Comparison of ENCODE assay signal across 9 cellular contexts in genomic region chr17:40518401-40519088, GRCh38. TPM values are rescaled to one million over a fixed set of nuclear protein-coding genes. Genes with fewer than 3 reads are reported as not detected.
DNase-seq lines count a peak whose midpoint lies in the region; ATAC-seq, FAIRE-seq and TF ChIP-seq lines count a peak whose summit lies in the region.
"Had no signal": no experiment of that assay in that cellular context is flagged by ENCODE, and none has a peak within 500 bp of the region (broad histone marks: within the 10 kb centered on the region; RNA-seq: fewer than 3 reads in every experiment).

No MANE protein-coding gene starts in this region.

- no peaks in the 10 kb centered on the region for H3K9me3 Mint-ChIP-seq in GM23338

- peak; percentile 65 for ATAC-seq in GM23338
- ATAC-seq in pancreas = peak in 3 of 4 donors; percentile 30 to 39 (median 39)
- ATAC-seq in HG02642 (IDR thresholded peaks at IDR 0.05; ENCODE audit: poor library complexity, unreplicated experiment) = no peak

- no peaks in the 10 kb centered on the region for H3K36me3 Mint-ChIP-seq in GM23338 (ENCODE audit: low read depth)

- no peaks in the 10 kb centered on the region for H3K36me3 ChIP-seq in GM23338 (ENCODE audit: insufficient read depth)
- H3K36me3 ChIP-seq in colonic mucosa = no peaks in the 10 kb centered on the region
- H3K36me3 ChIP-seq in pancreas = no peaks in the 10 kb centered on the region
- H3K36me3 ChIP-seq: neutrophil had no signal

- H3F3A ChIP-seq in GM23338 (replicated peaks; ENCODE audit: low read depth) = no peaks in the 10 kb centered on the region

- H4K20me1 ChIP-seq in GM23338 (replicated peaks; ENCODE audit: insufficient read depth) = no peaks in the 10 kb centered on the region

- H3K27me3 Mint-ChIP-seq in GM23338 (ENCODE audit: insufficient read depth, low read depth, poor library complexity) = peaks cover 13% of the 10 kb centered on the region

- H3K4me1 Mint-ChIP-seq in GM23338 = peaks cover 10% of the 10 kb centered on the region

- no peak overlapping the region for H3K9ac ChIP-seq in colonic mucosa (ENCODE audit: low read depth in 2 of 2, low read length in 2 of 2)

- no peaks in the 10 kb centered on the region for H3K9me2 ChIP-seq in GM23338 (ENCODE audit: insufficient read depth)

- WGBS in pancreas, 2 donors = 75 to 78% methylated on average over 5 of the region's 5 CpGs

- H3K27me3 ChIP-seq in GM23338 (ENCODE audit: insufficient read depth) (no peaks in the 10 kb centered on the region), colonic mucosa (no peaks in the 10 kb centered on the region), pancreas (no peaks in the 10 kb centered on the region)

- H3K4me2 ChIP-seq in GM23338 = no peak overlapping the region

- DNase-seq in GM23338 (ENCODE audit: low spot score) (peak; percentile 45), OCI-M1 (lab: John Stamatoyannopoulos, UW) (peak; percentile 12), colonic mucosa (peak; percentile 70), pancreas (no peak), DMS114 treated with DMSO at 0.1 percent for 48 hours (lab: John Stamatoyannopoulos, UW; ENCODE audit: unreplicated experiment) (no peak), NCI-H82 treated with DMSO at 0.1 percent for 48 hours (lab: John Stamatoyannopoulos, UW; ENCODE audit: unreplicated experiment) (no peak), HuH-7.5 (ENCODE audit: low spot score) (no peak)

- intact Hi-C loops in colonic mucosa (cut with DNase I) (no loop called here), pancreas (cut with DNase I) (no loop called here)

- TF ChIP-seq CTCF in GM23338 (conservative IDR thresholded peaks at IDR 0.05; ENCODE audit: low read depth in 2 of 2) (no peak), colonic mucosa (IDR thresholded peaks at IDR 0.05) (no peak), pancreas (IDR thresholded peaks at IDR 0.05) (no peak)

- H3K27ac ChIP-seq in GM23338 (ENCODE audit: low read depth) (no peak overlapping the region), colonic mucosa (no peak overlapping the region), pancreas (no peak overlapping the region)
- H3K27ac ChIP-seq: neutrophil had no signal

- H3K4me1 ChIP-seq in GM23338 (ENCODE audit: insufficient read depth) = peaks cover 5% of the 10 kb centered on the region; the same call in 1 of the 2 replicates
- H3K4me1 ChIP-seq in colonic mucosa = peaks cover 18% of the 10 kb centered on the region
- no peaks in the 10 kb centered on the region for H3K4me1 ChIP-seq in pancreas

- peak overlapping the region; percentile 72 for H2AFZ ChIP-seq in GM23338

- FAIRE-seq in pancreas (lab: Jason Lieb, UNC) = no peak

- H3K79me2 ChIP-seq in GM23338 (replicated peaks; ENCODE audit: insufficient read depth) = no peaks in the 10 kb centered on the region

- no peak overlapping the region for H3K4me3 Mint-ChIP-seq in GM23338

- H3K4me3 ChIP-seq in GM23338 = no peak overlapping the region
- no peak overlapping the region for H3K4me3 ChIP-seq in colonic mucosa
- H3K4me3 ChIP-seq in pancreas = no peak overlapping the region

- H3K9me3 ChIP-seq in colonic mucosa = no peaks in the 10 kb centered on the region
- no peaks in the 10 kb centered on the region for H3K9me3 ChIP-seq in pancreas
- H3K9me3 ChIP-seq: neutrophil had no signal

- H3K27ac Mint-ChIP-seq in GM23338 = no peak overlapping the region

TF ChIP-seq in GM23338, 12 proteins besides CTCF, POLR2A, EP300 and RAD21 (continues in another document):
- TF ChIP-seq POLR2AphosphoS5 (IDR thresholded peaks at IDR 0.05; ENCODE audit: low read depth) (no peak), REST (IDR thresholded peaks at IDR 0.05; ENCODE audit: unreplicated experiment) (no peak), CREB1 (CRISPR knock-in tag; IDR thresholded peaks at IDR 0.05; ENCODE audit: low read depth) (no peak), JUNB (IDR thresholded peaks at IDR 0.05; ENCODE audit: unreplicated experiment) (no peak), STAT1 (IDR thresholded peaks at IDR 0.05; ENCODE audit: unreplicated experiment) (no peak)
- TF ChIP-seq, protein P1, sequence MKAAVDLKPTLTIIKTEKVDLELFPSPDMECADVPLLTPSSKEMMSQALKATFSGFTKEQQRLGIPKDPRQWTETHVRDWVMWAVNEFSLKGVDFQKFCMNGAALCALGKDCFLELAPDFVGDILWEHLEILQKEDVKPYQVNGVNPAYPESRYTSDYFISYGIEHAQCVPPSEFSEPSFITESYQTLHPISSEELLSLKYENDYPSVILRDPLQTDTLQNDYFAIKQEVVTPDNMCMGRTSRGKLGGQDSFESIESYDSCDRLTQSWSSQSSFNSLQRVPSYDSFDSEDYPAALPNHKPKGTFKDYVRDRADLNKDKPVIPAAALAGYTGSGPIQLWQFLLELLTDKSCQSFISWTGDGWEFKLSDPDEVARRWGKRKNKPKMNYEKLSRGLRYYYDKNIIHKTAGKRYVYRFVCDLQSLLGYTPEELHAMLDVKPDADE (IDR thresholded peaks at IDR 0.05) = no peak

RNA-seq across cellular contexts. Expression of gene TNS4, which starts 17.1 kb away (rescaled TPM):
- total RNA-seq in GM23338 (2014; rRNA removed; shearing (Covaris generic)) = 0.08 and 4.9 TPM in 2 replicates
- polyA plus RNA-seq in GM23338 (2016; fragmentation: Nextera tagmentation; extraction: Ambion mirVana) (0.31 and 0.64 TPM in 2 replicates), pancreas (not detected)
- total RNA-seq in colonic mucosa (10 to 100 TPM in 1 of 2 donors, 1 to 10 TPM in 1; 8.8 to 20.4 TPM), pancreas (under 1 TPM in 2 of 6 donors, not detected in 4; 0.16 to 0.24 TPM)

RNA-seq across cellular contexts. Expression of gene CCR7, which starts 46.7 kb away (rescaled TPM):
- total RNA-seq in GM23338 (2014; rRNA removed; shearing (Covaris generic)) = 0.59 TPM in 1 of 2 replicates, not detected in the other
- polyA plus RNA-seq in GM23338 (2016; fragmentation: Nextera tagmentation; extraction: Ambion mirVana) (0.37 and 0.75 TPM in 2 replicates), pancreas (under 1 TPM; 0.07 to 0.08 TPM)
- total RNA-seq in colonic mucosa (1 to 10 TPM in 1 of 2 donors, under 1 TPM in 1; 0.72 to 1.9 TPM), pancreas (under 1 TPM in 3 of 6 donors, not detected in 3; 0.09 to 0.82 (median 0.09) TPM)

Comparison
In these comparisons a context has a peak if more than half of its experiments do, and no peak if none do; other contexts are left out.
1. DNase-seq: peak in GM23338 (single experiment), OCI-M1 (single experiment) and colonic mucosa (single experiment); none in pancreas (0 of 6), DMS114 treated with DMSO at 0.1 percent for 48 hours (single experiment), NCI-H82 treated with DMSO at 0.1 percent for 48 hours (single experiment) and HuH-7.5 (single experiment).